In genomic region chrX:81615979-81616378, GRCh38 we compare ENCODE assay signal across 10 cellular contexts.
"Had no signal": no experiment of that assay in that cellular context is flagged by ENCODE, and none has a peak within 500 bp of the region (broad histone marks: within the 10 kb centered on the region; RNA-seq: fewer than 3 reads in every experiment).

No MANE protein-coding gene starts in this region.

- H3K36me3 ChIP-seq: HAP-1 had no signal

- H3K9me3 Mint-ChIP-seq: HFFc6 had no signal

- H2AFZ ChIP-seq: GM23248 had no signal

- ATAC-seq: HCT116 had no signal

- H3K9ac ChIP-seq: GM23248, KMS-11 had no signal

- H3K27ac ChIP-seq: GM23248, KMS-11 had no signal

- H3K9me3 ChIP-seq: HAP-1 had no signal

- H3K27ac Mint-ChIP-seq: HFFc6 had no signal

- FAIRE-seq: HTR-8/SVneo had no signal

- H3K4me3 Mint-ChIP-seq: HFFc6 had no signal

- H3K4me2 ChIP-seq: KMS-11 had no signal

- DNase-seq: GM23248, GOT3, H7, HFFc6, Karpas-422, KBM-7 had no signal

- H3K4me3 ChIP-seq: GM23248, HAP-1 had no signal
